17 cellular contexts compared by ENCODE assay signal in genomic region chr12:204261-204678, GRCh38. TPM values are rescaled to one million over a fixed set of nuclear protein-coding genes. Genes with fewer than 3 reads are reported as not detected.
DNase-seq lines count a peak whose midpoint lies in the region; ATAC-seq and TF ChIP-seq lines count a peak whose summit lies in the region.
"Had no signal": no experiment of that assay in that cellular context is flagged by ENCODE, and none has a peak within 500 bp of the region (broad histone marks: within the 10 kb centered on the region; RNA-seq: fewer than 3 reads in every experiment).

No MANE protein-coding gene starts in this region.

- H2BK120ac ChIP-seq in trophoblast cell (ENCODE audit: insufficient read depth, low read length, poor library complexity) = no peak overlapping the region

- H3K79me2 ChIP-seq in trophoblast cell (ENCODE audit: control insufficient read depth, insufficient read depth, low read length, poor library complexity) (no peaks in the 10 kb centered on the region), OCI-LY7 (ENCODE audit: insufficient read depth, low read depth, low read length) (no peaks in the 10 kb centered on the region)

- H3K9ac ChIP-seq in iPS-15b (ENCODE audit: low read depth, low read length) (no peak overlapping the region), trophoblast cell (ENCODE audit: low read length) (no peak overlapping the region)

- WGBS in trophoblast cell (ENCODE audit: extremely low coverage, insufficient coverage, insufficient read length) = no CpG with 5 or more reads among the region's 11 CpGs

- H3K79me1 ChIP-seq in trophoblast cell (ENCODE audit: low read length) = no peaks in the 10 kb centered on the region

- no peak overlapping the region for H3K27ac Mint-ChIP-seq in natural killer cell treated with Interleukin-12 subunit alpha and Interleukin-12 subunit beta and Interleukin-15 and Interleukin-18, amount 100 ng/mL, for 72 hours
- H3K27ac Mint-ChIP-seq in natural killer cell = no peak overlapping the region
- H3K27ac Mint-ChIP-seq: activated CD4-positive, alpha-beta T cell treated with anti-CD3 and anti-CD28 coated beads, Interleukin-2, amount 10 ng/mL, durations not matched to agents 7 days and 5 days; activated T-cell treated with anti-CD3 and anti-CD28 coated beads, Interleukin-2, amount 50 U/mL, for 72 hours had no signal

- no peaks in the 10 kb centered on the region for H3K36me3 ChIP-seq in iPS-15b (ENCODE audit: control insufficient read depth, insufficient read depth, low read length)
- H3K36me3 ChIP-seq in trophoblast cell (ENCODE audit: control insufficient read depth in 1 of 2, insufficient read depth in 2 of 2, low read length in 2 of 2) = no peaks in the 10 kb centered on the region
- no peaks in the 10 kb centered on the region for H3K36me3 ChIP-seq in OCI-LY7 (ENCODE audit: insufficient read depth, low read length)
- H3K36me3 ChIP-seq: colonic mucosa had no signal

- H2BK5ac ChIP-seq in trophoblast cell (ENCODE audit: low read depth, low read length, poor library complexity) = no peak overlapping the region

- peaks cover 8% of the 10 kb centered on the region for H3K4me1 ChIP-seq in iPS-15b (ENCODE audit: control insufficient read depth, insufficient read depth, low read length)
- peaks cover 5 to 12% of the 10 kb centered on the region in 2 experiments for H3K4me1 ChIP-seq in trophoblast cell (ENCODE audit: control insufficient read depth in 1 of 2, insufficient read depth in 2 of 2, low read length in 2 of 2)
- H3K4me1 ChIP-seq in OCI-LY7 (ENCODE audit: insufficient read depth, low read length, poor library complexity, severe bottlenecking) = no peaks in the 10 kb centered on the region
- H3K4me1 ChIP-seq: colonic mucosa had no signal

- TF ChIP-seq CTCF in natural killer cell (IDR thresholded peaks at IDR 0.05) (no peak), OCI-LY7 (conservative IDR thresholded peaks at IDR 0.05; ENCODE audit: low read length) (no peak)

- no peak overlapping the region for H3K27ac ChIP-seq in trophoblast cell (ENCODE audit: low read depth, low read length)
- no peak overlapping the region for H3K27ac ChIP-seq in OCI-LY7 (ENCODE audit: low read depth, low read length, poor library complexity, severe bottlenecking)
- H3K27ac ChIP-seq: colonic mucosa had no signal

- H3K4me3 ChIP-seq in iPS-15b (ENCODE audit: low read depth, low read length) = peak overlapping the region; percentile 69
- no peak overlapping the region for H3K4me3 ChIP-seq in trophoblast cell (ENCODE audit: low read depth, low read length)
- H3K4me3 ChIP-seq in OCI-LY7 (ENCODE audit: low read depth, low read length, poor library complexity, severe bottlenecking) = no peak overlapping the region

- H2AK5ac ChIP-seq in trophoblast cell (ENCODE audit: low read length) = no peak overlapping the region

- H3K9me3 ChIP-seq in iPS-15b (ENCODE audit: control insufficient read depth, insufficient read depth, low read length) = no peaks in the 10 kb centered on the region
- peaks cover 5% of the 10 kb centered on the region for H3K9me3 ChIP-seq in trophoblast cell (ENCODE audit: insufficient read depth, low read depth, low read length)
- no peaks in the 10 kb centered on the region for H3K9me3 ChIP-seq in OCI-LY7 (ENCODE audit: low read length)
- H3K9me3 ChIP-seq: colonic mucosa had no signal

- no peak overlapping the region for H3K18ac ChIP-seq in trophoblast cell (ENCODE audit: low read length)

- peaks cover 50 to 51% of the 10 kb centered on the region in 2 donors for H3K27me3 Mint-ChIP-seq in natural killer cell treated with Interleukin-12 subunit alpha and Interleukin-12 subunit beta and Interleukin-15 and Interleukin-18, amount 100 ng/mL, for 72 hours
- peaks cover 55 to 66% of the 10 kb centered on the region in 2 donors for H3K27me3 Mint-ChIP-seq in natural killer cell (ENCODE audit: low read depth in 2 of 2)

- no peak overlapping the region for H4K12ac ChIP-seq in trophoblast cell (ENCODE audit: low read depth, low read length)

- H4K8ac ChIP-seq in trophoblast cell (ENCODE audit: low read depth, low read length) = no peak overlapping the region

- H3K4me3 Mint-ChIP-seq in natural killer cell treated with Interleukin-12 subunit alpha and Interleukin-12 subunit beta and Interleukin-15 and Interleukin-18, amount 100 ng/mL, for 72 hours = no peak overlapping the region
- H3K4me3 Mint-ChIP-seq in natural killer cell = no peak overlapping the region
- H3K4me3 Mint-ChIP-seq: activated CD4-positive, alpha-beta T cell treated with anti-CD3 and anti-CD28 coated beads, Interleukin-2, amount 10 ng/mL, durations not matched to agents 7 days and 5 days; activated T-cell treated with anti-CD3 and anti-CD28 coated beads, Interleukin-2, amount 50 U/mL, for 72 hours had no signal

- H3K14ac ChIP-seq in trophoblast cell (ENCODE audit: low read length) = no peak overlapping the region

- no peaks in the 10 kb centered on the region for H3K36me3 Mint-ChIP-seq in natural killer cell treated with Interleukin-12 subunit alpha and Interleukin-12 subunit beta and Interleukin-15 and Interleukin-18, amount 100 ng/mL, for 72 hours
- H3K36me3 Mint-ChIP-seq in natural killer cell = no peaks in the 10 kb centered on the region

- H4K91ac ChIP-seq in trophoblast cell (ENCODE audit: low read depth, low read length) = no peak overlapping the region

- H3K23ac ChIP-seq in trophoblast cell (ENCODE audit: low read length) = no peak overlapping the region

- no peak overlapping the region for H3K4ac ChIP-seq in trophoblast cell (ENCODE audit: low read depth, low read length)

- H3K4me1 Mint-ChIP-seq in natural killer cell treated with Interleukin-12 subunit alpha and Interleukin-12 subunit beta and Interleukin-15 and Interleukin-18, amount 100 ng/mL, for 72 hours (ENCODE audit: low read depth in 2 of 2) = peaks cover 2 to 6% of the 10 kb centered on the region in 2 donors
- peaks cover 0 to 10% of the 10 kb centered on the region in 2 donors for H3K4me1 Mint-ChIP-seq in natural killer cell

- H3K4me2 ChIP-seq in trophoblast cell (ENCODE audit: low read length) (peak overlapping the region; percentile 65), OCI-LY7 (ENCODE audit: low read length) (no peak overlapping the region)

- peak in 1 of 2 donors; percentile 20 for ATAC-seq in natural killer cell treated with Interleukin-12 subunit alpha and Interleukin-12 subunit beta and Interleukin-15 and Interleukin-18, amount 100 ng/mL, for 72 hours
- ATAC-seq in natural killer cell = no peak
- no peak for ATAC-seq in GM21723 (IDR thresholded peaks at IDR 0.05; ENCODE audit: unreplicated experiment)
- ATAC-seq: activated T-cell treated with anti-CD3 and anti-CD28 coated beads, Interleukin-2, amount 50 U/mL, for 72 hours had no signal

- BruUV-seq in OCI-LY7 (replicated peaks; lab: Mats Ljungman, UMichigan) = no TSS peak

- H3K9me3 Mint-ChIP-seq in natural killer cell treated with Interleukin-12 subunit alpha and Interleukin-12 subunit beta and Interleukin-15 and Interleukin-18, amount 100 ng/mL, for 72 hours = no peaks in the 10 kb centered on the region
- H3K9me3 Mint-ChIP-seq in natural killer cell = no peaks in the 10 kb centered on the region
- H3K9me3 Mint-ChIP-seq: activated CD4-positive, alpha-beta T cell treated with anti-CD3 and anti-CD28 coated beads, Interleukin-2, amount 10 ng/mL, durations not matched to agents 7 days and 5 days; activated T-cell treated with anti-CD3 and anti-CD28 coated beads, Interleukin-2, amount 50 U/mL, for 72 hours had no signal

- H2BK12ac ChIP-seq in trophoblast cell (ENCODE audit: low read length) = no peak overlapping the region

- H3K9me2 ChIP-seq in OCI-LY7 (ENCODE audit: insufficient read depth, low read length) = no peaks in the 10 kb centered on the region

- CTCF ChIA-PET in OCI-LY7 (lab: Charles Lee; ENCODE audit: unreplicated experiment) = no interaction called here

- intact Hi-C loops in natural killer cell (cut with micrococcal nuclease) (no loop called here), OCI-LY7 (cut with micrococcal nuclease; ENCODE audit: unreplicated experiment) (no loop called here)

- H2AFZ ChIP-seq in trophoblast cell (ENCODE audit: insufficient read depth, low read length, poor library complexity) = no peak overlapping the region
- no peak overlapping the region for H2AFZ ChIP-seq in OCI-LY7 (ENCODE audit: low read length)

- no peaks in the 10 kb centered on the region for H4K20me1 ChIP-seq in OCI-LY7 (ENCODE audit: insufficient read depth, low read length)

- peak; percentile 54 for DNase-seq in natural killer cell treated with Interleukin-12 subunit alpha and Interleukin-12 subunit beta and Interleukin-15 and Interleukin-18, amount 100 ng/mL, for 72 hours (ENCODE audit: low spot score)
- no peak for DNase-seq in natural killer cell
- DNase-seq in trophoblast cell = no peak
- DNase-seq in OCI-LY7 (ENCODE audit: low spot score) = no peak
- DNase-seq in epidermal melanocyte (ENCODE audit: insufficient read length, low spot score) = no peak
- DNase-seq in HK-2 (ENCODE audit: unreplicated experiment) = no peak
- DNase-seq: ACHN; activated CD4-positive, alpha-beta T cell treated with anti-CD3 and anti-CD28 coated beads, Interleukin-2, amount 10 ng/mL, durations not matched to agents 7 days and 5 days; activated T-cell treated with anti-CD3 and anti-CD28 coated beads, Interleukin-2, amount 50 U/mL, for 72 hours; colonic mucosa; NCI-H2081; NCI-H748 treated with DMSO at 0.1 percent for 48 hours; stimulated activated CD4-positive, alpha-beta T cell treated with anti-CD3 and anti-CD28 coated beads, Interleukin-1b, Interleukin-23, amount 100 ng/mL, for 48 hours; T-helper 9 cell had no signal

- POLR2A ChIA-PET in OCI-LY7 (lab: Charles Lee) = no interaction called here

- peaks cover 74% of the 10 kb centered on the region for H3K27me3 ChIP-seq in iPS-15b (ENCODE audit: control insufficient read depth, insufficient read depth, low read length)
- peaks cover 24% of the 10 kb centered on the region for H3K27me3 ChIP-seq in trophoblast cell (ENCODE audit: insufficient read depth, low read length)

RNA-seq across cellular contexts. Expression of gene SLC6A12, which starts 9.7 kb away (rescaled TPM):
- under 1 TPM in 1 of 2 donors, not detected in 1; 0.11 TPM for total RNA-seq in natural killer cell treated with Interleukin-12 subunit alpha and Interleukin-12 subunit beta and Interleukin-15 and Interleukin-18, amount 100 ng/mL, for 72 hours
- total RNA-seq in natural killer cell (under 1 TPM in 2 of 3 donors, not detected in 1; 0.54 to 0.70 TPM), OCI-LY7 (2022) (not detected in 2 replicates)
- 0.29 and 0.36 TPM in 2 replicates for polyA plus RNA-seq in trophoblast cell (2013)
- not detected in 2 replicates for total RNA-seq in OCI-LY7 (2014; rRNA removed; shearing (Covaris generic))
- total RNA-seq: activated CD4-positive, alpha-beta T cell treated with anti-CD3 and anti-CD28 coated beads, Interleukin-2, amount 10 ng/mL, durations not matched to agents 7 days and 5 days; M059J had no signal

RNA-seq across cellular contexts. Expression of gene SLC6A13, which starts 58.4 kb away (rescaled TPM):
- 1 to 10 TPM in 1 of 2 donors, under 1 TPM in 1; 0.92 to 1.9 TPM for total RNA-seq in natural killer cell treated with Interleukin-12 subunit alpha and Interleukin-12 subunit beta and Interleukin-15 and Interleukin-18, amount 100 ng/mL, for 72 hours
- 1 to 10 TPM in 1 of 3 donors, under 1 TPM in 1, not detected in 1; 0.79 to 2.2 TPM for total RNA-seq in natural killer cell
- polyA plus RNA-seq in trophoblast cell (2013) = 0.21 and 0.26 TPM in 2 replicates
- 0.09 TPM in 1 of 2 replicates, not detected in the other for total RNA-seq in OCI-LY7 (2014; rRNA removed; shearing (Covaris generic))
- not detected in 2 replicates for total RNA-seq in OCI-LY7 (2022)
- total RNA-seq: colonic mucosa, M059J had no signal
